In the genomic region with DNA sequence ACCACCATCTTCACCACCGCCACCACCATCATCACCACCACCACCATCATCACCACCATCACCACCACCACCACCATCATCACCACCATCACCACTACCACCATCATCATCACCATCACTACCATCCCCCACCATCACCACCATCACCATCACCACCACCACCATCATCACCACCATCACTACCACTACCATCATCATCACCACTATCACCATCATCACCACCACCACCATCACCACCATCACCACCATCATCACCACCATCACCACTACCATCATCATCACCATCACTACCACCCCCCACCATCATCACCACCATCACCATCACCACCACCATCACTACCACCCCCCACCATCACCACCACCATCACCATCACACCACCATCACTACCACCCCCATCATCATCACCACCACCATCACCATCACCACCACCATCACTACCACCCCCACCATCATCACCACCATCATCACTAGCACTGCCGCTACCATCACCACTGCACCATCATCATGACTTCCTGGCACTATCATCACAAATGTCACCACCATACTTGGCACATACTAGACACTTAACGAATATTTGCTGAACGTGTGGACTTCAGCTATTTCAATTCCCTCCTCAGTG, we compare ENCODE assay signal across 2 cellular contexts.
TF ChIP-seq lines count a peak whose summit lies in the region.

No MANE protein-coding gene starts in this region.

TF ChIP-seq in GM12891, 5 proteins besides CTCF, POLR2A, EP300 and RAD21:
- TF ChIP-seq TAF1 (IDR thresholded peaks at IDR 0.05; ENCODE audit: low read depth, low read length) (no peak), SPI1 (IDR thresholded peaks at IDR 0.05; ENCODE audit: low read depth, low read length) (no peak), PAX5 (IDR thresholded peaks at IDR 0.05; ENCODE audit: insufficient read depth, low read length, severe bottlenecking) (no peak), POU2F2 (IDR thresholded peaks at IDR 0.05; ENCODE audit: low read depth, low read length) (no peak), POLR2AphosphoS5 (IDR thresholded peaks at IDR 0.05; ENCODE audit: low read depth, low read length) (no peak)
TF ChIP-seq in GM12891: peak in this region for 0.

TF ChIP-seq in IMR-90, 13 proteins besides CTCF, POLR2A, EP300 and RAD21:
- TF ChIP-seq RCOR1 (IDR thresholded peaks at IDR 0.05; ENCODE audit: insufficient replicate concordance, low read length) (no peak), RFX5 (IDR thresholded peaks at IDR 0.05; ENCODE audit: low read depth, low read length) (no peak), NFE2L2 (IDR thresholded peaks at IDR 0.05; ENCODE audit: low read depth, low read length) (no peak), BHLHE40 (IDR thresholded peaks at IDR 0.05; ENCODE audit: low read depth, low read length) (no peak), MAFK (IDR thresholded peaks at IDR 0.05; ENCODE audit: low read depth, low read length) (no peak), MAZ (IDR thresholded peaks at IDR 0.05; ENCODE audit: borderline replicate concordance, low read depth, low read length) (no peak), SMC3 (IDR thresholded peaks at IDR 0.05; ENCODE audit: low read depth, low read length) (no peak), MXI1 (IDR thresholded peaks at IDR 0.05; ENCODE audit: borderline replicate concordance, low read depth, low read length) (no peak), USF2 (IDR thresholded peaks at IDR 0.05; ENCODE audit: low read depth, low read length) (no peak), FOS (IDR thresholded peaks at IDR 0.05; ENCODE audit: low read depth, low read length) (no peak), CHD1 (IDR thresholded peaks at IDR 0.05; ENCODE audit: low read depth, low read length) (no peak), CEBPB (IDR thresholded peaks at IDR 0.05; ENCODE audit: low read depth, low read length) (no peak)
- TF ChIP-seq, protein P1, sequence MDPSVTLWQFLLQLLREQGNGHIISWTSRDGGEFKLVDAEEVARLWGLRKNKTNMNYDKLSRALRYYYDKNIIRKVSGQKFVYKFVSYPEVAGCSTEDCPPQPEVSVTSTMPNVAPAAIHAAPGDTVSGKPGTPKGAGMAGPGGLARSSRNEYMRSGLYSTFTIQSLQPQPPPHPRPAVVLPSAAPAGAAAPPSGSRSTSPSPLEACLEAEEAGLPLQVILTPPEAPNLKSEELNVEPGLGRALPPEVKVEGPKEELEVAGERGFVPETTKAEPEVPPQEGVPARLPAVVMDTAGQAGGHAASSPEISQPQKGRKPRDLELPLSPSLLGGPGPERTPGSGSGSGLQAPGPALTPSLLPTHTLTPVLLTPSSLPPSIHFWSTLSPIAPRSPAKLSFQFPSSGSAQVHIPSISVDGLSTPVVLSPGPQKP (IDR thresholded peaks at IDR 0.05; ENCODE audit: borderline replicate concordance, low read depth, low read length): no peak
